ENCODE assay signal across 1 cellular context in the genomic region with DNA sequence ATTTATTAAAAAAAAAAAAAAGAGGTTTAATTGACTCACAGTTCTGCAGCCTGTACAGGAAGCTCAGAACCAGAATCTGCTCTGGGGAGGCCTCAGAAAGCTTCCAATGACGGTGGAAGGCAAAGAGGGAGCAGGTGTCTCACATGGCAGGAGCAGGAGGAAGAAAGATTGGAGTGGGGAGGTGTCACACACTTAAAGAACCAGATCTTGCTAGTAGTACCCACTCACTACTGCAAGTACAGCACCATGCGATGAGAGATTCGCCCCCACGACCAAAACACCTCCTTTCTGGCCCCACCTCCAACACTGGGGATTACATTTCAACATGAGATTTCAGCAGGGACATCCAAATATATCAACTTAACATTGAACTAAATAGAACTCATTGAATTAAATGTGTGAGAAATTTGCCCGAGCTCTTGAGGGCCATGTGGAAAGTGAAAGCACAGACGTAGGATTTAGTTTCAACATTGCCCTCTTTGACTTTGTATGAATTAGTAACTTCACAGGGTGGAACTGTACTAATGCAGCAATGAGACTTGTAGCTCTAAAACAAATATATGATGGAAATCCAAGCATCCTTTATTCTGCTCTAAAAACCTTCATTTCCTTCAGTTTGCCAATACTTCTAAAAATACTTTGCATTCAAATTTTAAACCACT.
TF ChIP-seq lines count a peak whose summit lies in the region.

No MANE protein-coding gene starts in this region.

TF ChIP-seq in H1, 55 proteins besides CTCF, POLR2A, EP300 and RAD21 (continued from another document):
- TF ChIP-seq, protein P1, sequence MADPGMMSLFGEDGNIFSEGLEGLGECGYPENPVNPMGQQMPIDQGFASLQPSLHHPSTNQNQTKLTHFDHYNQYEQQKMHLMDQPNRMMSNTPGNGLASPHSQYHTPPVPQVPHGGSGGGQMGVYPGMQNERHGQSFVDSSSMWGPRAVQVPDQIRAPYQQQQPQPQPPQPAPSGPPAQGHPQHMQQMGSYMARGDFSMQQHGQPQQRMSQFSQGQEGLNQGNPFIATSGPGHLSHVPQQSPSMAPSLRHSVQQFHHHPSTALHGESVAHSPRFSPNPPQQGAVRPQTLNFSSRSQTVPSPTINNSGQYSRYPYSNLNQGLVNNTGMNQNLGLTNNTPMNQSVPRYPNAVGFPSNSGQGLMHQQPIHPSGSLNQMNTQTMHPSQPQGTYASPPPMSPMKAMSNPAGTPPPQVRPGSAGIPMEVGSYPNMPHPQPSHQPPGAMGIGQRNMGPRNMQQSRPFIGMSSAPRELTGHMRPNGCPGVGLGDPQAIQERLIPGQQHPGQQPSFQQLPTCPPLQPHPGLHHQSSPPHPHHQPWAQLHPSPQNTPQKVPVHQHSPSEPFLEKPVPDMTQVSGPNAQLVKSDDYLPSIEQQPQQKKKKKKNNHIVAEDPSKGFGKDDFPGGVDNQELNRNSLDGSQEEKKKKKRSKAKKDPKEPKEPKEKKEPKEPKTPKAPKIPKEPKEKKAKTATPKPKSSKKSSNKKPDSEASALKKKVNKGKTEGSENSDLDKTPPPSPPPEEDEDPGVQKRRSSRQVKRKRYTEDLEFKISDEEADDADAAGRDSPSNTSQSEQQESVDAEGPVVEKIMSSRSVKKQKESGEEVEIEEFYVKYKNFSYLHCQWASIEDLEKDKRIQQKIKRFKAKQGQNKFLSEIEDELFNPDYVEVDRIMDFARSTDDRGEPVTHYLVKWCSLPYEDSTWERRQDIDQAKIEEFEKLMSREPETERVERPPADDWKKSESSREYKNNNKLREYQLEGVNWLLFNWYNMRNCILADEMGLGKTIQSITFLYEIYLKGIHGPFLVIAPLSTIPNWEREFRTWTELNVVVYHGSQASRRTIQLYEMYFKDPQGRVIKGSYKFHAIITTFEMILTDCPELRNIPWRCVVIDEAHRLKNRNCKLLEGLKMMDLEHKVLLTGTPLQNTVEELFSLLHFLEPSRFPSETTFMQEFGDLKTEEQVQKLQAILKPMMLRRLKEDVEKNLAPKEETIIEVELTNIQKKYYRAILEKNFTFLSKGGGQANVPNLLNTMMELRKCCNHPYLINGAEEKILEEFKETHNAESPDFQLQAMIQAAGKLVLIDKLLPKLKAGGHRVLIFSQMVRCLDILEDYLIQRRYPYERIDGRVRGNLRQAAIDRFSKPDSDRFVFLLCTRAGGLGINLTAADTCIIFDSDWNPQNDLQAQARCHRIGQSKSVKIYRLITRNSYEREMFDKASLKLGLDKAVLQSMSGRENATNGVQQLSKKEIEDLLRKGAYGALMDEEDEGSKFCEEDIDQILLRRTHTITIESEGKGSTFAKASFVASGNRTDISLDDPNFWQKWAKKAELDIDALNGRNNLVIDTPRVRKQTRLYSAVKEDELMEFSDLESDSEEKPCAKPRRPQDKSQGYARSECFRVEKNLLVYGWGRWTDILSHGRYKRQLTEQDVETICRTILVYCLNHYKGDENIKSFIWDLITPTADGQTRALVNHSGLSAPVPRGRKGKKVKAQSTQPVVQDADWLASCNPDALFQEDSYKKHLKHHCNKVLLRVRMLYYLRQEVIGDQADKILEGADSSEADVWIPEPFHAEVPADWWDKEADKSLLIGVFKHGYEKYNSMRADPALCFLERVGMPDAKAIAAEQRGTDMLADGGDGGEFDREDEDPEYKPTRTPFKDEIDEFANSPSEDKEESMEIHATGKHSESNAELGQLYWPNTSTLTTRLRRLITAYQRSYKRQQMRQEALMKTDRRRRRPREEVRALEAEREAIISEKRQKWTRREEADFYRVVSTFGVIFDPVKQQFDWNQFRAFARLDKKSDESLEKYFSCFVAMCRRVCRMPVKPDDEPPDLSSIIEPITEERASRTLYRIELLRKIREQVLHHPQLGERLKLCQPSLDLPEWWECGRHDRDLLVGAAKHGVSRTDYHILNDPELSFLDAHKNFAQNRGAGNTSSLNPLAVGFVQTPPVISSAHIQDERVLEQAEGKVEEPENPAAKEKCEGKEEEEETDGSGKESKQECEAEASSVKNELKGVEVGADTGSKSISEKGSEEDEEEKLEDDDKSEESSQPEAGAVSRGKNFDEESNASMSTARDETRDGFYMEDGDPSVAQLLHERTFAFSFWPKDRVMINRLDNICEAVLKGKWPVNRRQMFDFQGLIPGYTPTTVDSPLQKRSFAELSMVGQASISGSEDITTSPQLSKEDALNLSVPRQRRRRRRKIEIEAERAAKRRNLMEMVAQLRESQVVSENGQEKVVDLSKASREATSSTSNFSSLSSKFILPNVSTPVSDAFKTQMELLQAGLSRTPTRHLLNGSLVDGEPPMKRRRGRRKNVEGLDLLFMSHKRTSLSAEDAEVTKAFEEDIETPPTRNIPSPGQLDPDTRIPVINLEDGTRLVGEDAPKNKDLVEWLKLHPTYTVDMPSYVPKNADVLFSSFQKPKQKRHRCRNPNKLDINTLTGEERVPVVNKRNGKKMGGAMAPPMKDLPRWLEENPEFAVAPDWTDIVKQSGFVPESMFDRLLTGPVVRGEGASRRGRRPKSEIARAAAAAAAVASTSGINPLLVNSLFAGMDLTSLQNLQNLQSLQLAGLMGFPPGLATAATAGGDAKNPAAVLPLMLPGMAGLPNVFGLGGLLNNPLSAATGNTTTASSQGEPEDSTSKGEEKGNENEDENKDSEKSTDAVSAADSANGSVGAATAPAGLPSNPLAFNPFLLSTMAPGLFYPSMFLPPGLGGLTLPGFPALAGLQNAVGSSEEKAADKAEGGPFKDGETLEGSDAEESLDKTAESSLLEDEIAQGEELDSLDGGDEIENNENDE (IDR thresholded peaks at IDR 0.05; ENCODE audit: insufficient replicate concordance, low read length), result no peak
- TF ChIP-seq CBX8 (IDR thresholded peaks at IDR 0.05; ENCODE audit: borderline replicate concordance, low read depth, low read length) (no peak), SP4 (IDR thresholded peaks at IDR 0.05; ENCODE audit: low read length) (no peak), POU5F1 (IDR thresholded peaks at IDR 0.05; ENCODE audit: low read depth, low read length) (no peak)
TF ChIP-seq in H1: peak in this region for 0.
